Comparison of ENCODE assay signal across 17 cellular contexts in the genomic region with DNA sequence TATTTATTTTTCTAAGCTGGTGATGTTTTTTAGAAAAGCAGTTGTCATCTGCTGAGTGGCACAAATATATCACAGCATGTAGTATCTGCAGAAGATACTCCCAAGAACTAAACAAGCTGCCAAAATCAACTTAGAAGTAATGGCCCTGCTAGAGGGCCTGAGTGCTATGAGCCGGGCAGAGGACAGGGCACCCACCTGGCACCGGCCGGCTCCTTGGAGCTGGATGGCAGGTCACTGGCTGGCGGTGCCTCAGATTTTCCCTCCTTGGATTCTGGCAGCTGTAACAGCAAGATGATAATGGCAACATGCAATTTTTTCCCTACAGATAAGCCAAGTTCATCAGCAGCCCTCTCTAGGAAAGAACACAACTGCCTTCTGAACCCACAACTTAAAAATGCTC.
DNase-seq lines count a peak whose midpoint lies in the region; ATAC-seq and TF ChIP-seq lines count a peak whose summit lies in the region.
"Had no signal": no experiment of that assay in that cellular context is flagged by ENCODE, and none has a peak within 500 bp of the region (broad histone marks: within the 10 kb centered on the region; RNA-seq: fewer than 3 reads in every experiment).

No MANE protein-coding gene starts in this region.

- no peak for DNase-seq in activated naive CD8-positive, alpha-beta T cell treated with anti-CD3 and anti-CD28 coated beads, Interleukin-2, amount 10 ng/mL, durations not matched to agents 7 days and 5 days
- no peak for DNase-seq in activated naive CD8-positive, alpha-beta T cell treated with anti-CD3 and anti-CD28 coated beads for 36 hours
- no peak for DNase-seq in effector memory CD8-positive, alpha-beta T cell
- DNase-seq in testis (peak; percentile 10), SIG-M5 (lab: John Stamatoyannopoulos, UW) (no peak)
- DNase-seq: C1 segment of cervical spinal cord, DMS79, KBM-7, NCI-H1105 treated with DMSO at 0.1 percent for 48 hours, NCI-H1694 treated with DMSO at 0.1 percent for 48 hours, NCI-H2227 treated with DMSO at 0.1 percent for 48 hours, NCI-H510A treated with DMSO at 0.1 percent for 48 hours, NCI-H774 had no signal

- 65 to 85% methylated on average over 4 of the region's 4 CpGs for WGBS in testis, 2 donors

- no peak overlapping the region for H3K4me3 ChIP-seq in testis
- H3K4me3 ChIP-seq: GM23338 had no signal

- H3K27me3 Mint-ChIP-seq in activated naive CD8-positive, alpha-beta T cell treated with anti-CD3 and anti-CD28 coated beads, Interleukin-2, amount 10 ng/mL, durations not matched to agents 7 days and 5 days: no peaks in the 10 kb centered on the region
- no peaks in the 10 kb centered on the region for H3K27me3 Mint-ChIP-seq in activated naive CD8-positive, alpha-beta T cell treated with anti-CD3 and anti-CD28 coated beads for 36 hours
- H3K27me3 Mint-ChIP-seq in IgD-negative memory B cell: no peaks in the 10 kb centered on the region
- H3K27me3 Mint-ChIP-seq in effector memory CD8-positive, alpha-beta T cell: no peaks in the 10 kb centered on the region

- H3K4me1 ChIP-seq in testis: no peaks in the 10 kb centered on the region

- H3K9me3 Mint-ChIP-seq in activated naive CD8-positive, alpha-beta T cell treated with anti-CD3 and anti-CD28 coated beads, Interleukin-2, amount 10 ng/mL, durations not matched to agents 7 days and 5 days: no peaks in the 10 kb centered on the region
- H3K9me3 Mint-ChIP-seq in activated naive CD8-positive, alpha-beta T cell treated with anti-CD3 and anti-CD28 coated beads for 36 hours: no peaks in the 10 kb centered on the region
- no peaks in the 10 kb centered on the region for H3K9me3 Mint-ChIP-seq in IgD-negative memory B cell
- H3K9me3 Mint-ChIP-seq in effector memory CD8-positive, alpha-beta T cell: no peaks in the 10 kb centered on the region
- H3K9me3 Mint-ChIP-seq: GM23338 had no signal

- no peak for TF ChIP-seq POLR2A in testis (IDR thresholded peaks at IDR 0.05)

- no peak overlapping the region for H3K27ac ChIP-seq in testis

- H3K9me3 ChIP-seq in testis: no peaks in the 10 kb centered on the region

- no peak overlapping the region for H3K4me3 Mint-ChIP-seq in activated naive CD8-positive, alpha-beta T cell treated with anti-CD3 and anti-CD28 coated beads, Interleukin-2, amount 10 ng/mL, durations not matched to agents 7 days and 5 days
- H3K4me3 Mint-ChIP-seq in activated naive CD8-positive, alpha-beta T cell treated with anti-CD3 and anti-CD28 coated beads for 36 hours: no peak overlapping the region
- peak overlapping the region in 2 of 4 donors; percentile 12 to 37 for H3K4me3 Mint-ChIP-seq in IgD-negative memory B cell
- no peak overlapping the region for H3K4me3 Mint-ChIP-seq in effector memory CD8-positive, alpha-beta T cell
- H3K4me3 Mint-ChIP-seq: GM23338 had no signal

- H3K36me3 ChIP-seq in testis (ENCODE audit: low read depth, missing control alignments): no peaks in the 10 kb centered on the region

- POLR2A ChIA-PET in activated naive CD8-positive, alpha-beta T cell treated with anti-CD3 and anti-CD28 coated beads, Interleukin-2, amount 10 ng/mL, durations not matched to agents 7 days and 5 days (lab: Charles Lee): no interaction called here

- intact Hi-C loops in testis (cut with DNase I; ENCODE audit: low total_unique reads): no loop called here

- H3K27me3 ChIP-seq in testis: no peaks in the 10 kb centered on the region

- no peak for TF ChIP-seq CTCF in testis (IDR thresholded peaks at IDR 0.05)

- no peak for ATAC-seq in activated naive CD8-positive, alpha-beta T cell treated with anti-CD3 and anti-CD28 coated beads, Interleukin-2, amount 10 ng/mL, durations not matched to agents 7 days and 5 days (ENCODE audit: low read depth)
- no peak for ATAC-seq in effector memory CD8-positive, alpha-beta T cell (replicated peaks)
- no peak for ATAC-seq in GM21737 (IDR thresholded peaks at IDR 0.05; ENCODE audit: unreplicated experiment)
- ATAC-seq: GM23338, HCT116 had no signal

- peak overlapping the region; percentile 21 for H3K27ac Mint-ChIP-seq in activated naive CD8-positive, alpha-beta T cell treated with anti-CD3 and anti-CD28 coated beads, Interleukin-2, amount 10 ng/mL, durations not matched to agents 7 days and 5 days
- H3K27ac Mint-ChIP-seq in activated naive CD8-positive, alpha-beta T cell treated with anti-CD3 and anti-CD28 coated beads for 36 hours: no peak overlapping the region
- H3K27ac Mint-ChIP-seq in IgD-negative memory B cell: peak overlapping the region in 2 of 3 donors; percentile 51 to 91
- H3K27ac Mint-ChIP-seq in effector memory CD8-positive, alpha-beta T cell: peak overlapping the region; percentile 48 to 63
- H3K27ac Mint-ChIP-seq: GM23338 had no signal

- H3K36me3 Mint-ChIP-seq in activated naive CD8-positive, alpha-beta T cell treated with anti-CD3 and anti-CD28 coated beads, Interleukin-2, amount 10 ng/mL, durations not matched to agents 7 days and 5 days: peaks cover 30% of the 10 kb centered on the region
- peaks cover 29% of the 10 kb centered on the region for H3K36me3 Mint-ChIP-seq in activated naive CD8-positive, alpha-beta T cell treated with anti-CD3 and anti-CD28 coated beads for 36 hours
- peaks cover 8% of the 10 kb centered on the region for H3K36me3 Mint-ChIP-seq in IgD-negative memory B cell
- H3K36me3 Mint-ChIP-seq in effector memory CD8-positive, alpha-beta T cell (ENCODE audit: insufficient read depth): peaks cover 95% of the 10 kb centered on the region

- peaks cover 2% of the 10 kb centered on the region for H3K4me1 Mint-ChIP-seq in activated naive CD8-positive, alpha-beta T cell treated with anti-CD3 and anti-CD28 coated beads, Interleukin-2, amount 10 ng/mL, durations not matched to agents 7 days and 5 days
- no peaks in the 10 kb centered on the region for H3K4me1 Mint-ChIP-seq in activated naive CD8-positive, alpha-beta T cell treated with anti-CD3 and anti-CD28 coated beads for 36 hours
- H3K4me1 Mint-ChIP-seq in IgD-negative memory B cell: peaks cover 0 to 8% (median 8%) of the 10 kb centered on the region in 3 donors
- no peaks in the 10 kb centered on the region for H3K4me1 Mint-ChIP-seq in effector memory CD8-positive, alpha-beta T cell (ENCODE audit: low read depth in 2 of 2)
- H3K4me1 Mint-ChIP-seq: GM23338 had no signal
